In the genomic region with DNA sequence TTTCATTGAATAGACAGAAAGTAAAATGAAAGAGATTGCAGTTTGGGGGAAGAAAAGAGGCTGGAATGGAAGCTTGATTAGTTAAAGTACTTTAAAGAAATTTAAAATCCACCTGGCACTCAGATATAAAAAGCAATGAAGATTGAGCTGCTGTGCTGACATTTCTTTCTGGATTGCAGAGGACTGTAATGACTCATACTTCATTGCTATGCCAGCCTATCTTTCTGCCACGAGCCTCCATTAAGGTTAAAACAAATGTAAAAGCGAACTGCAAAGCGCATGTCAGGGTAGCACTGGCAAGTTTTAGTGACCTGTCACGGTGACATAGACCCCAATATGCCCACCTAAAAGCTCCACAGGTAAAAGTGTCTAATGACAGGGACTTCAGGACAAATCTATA, we compare ENCODE assay signal across 12 cellular contexts.
"Had no signal": no experiment of that assay in that cellular context is flagged by ENCODE, and none has a peak within 500 bp of the region (broad histone marks: within the 10 kb centered on the region; RNA-seq: fewer than 3 reads in every experiment).

No MANE protein-coding gene starts in this region.

- H3K4me3 ChIP-seq: heart left ventricle, lower lobe of right lung, pancreas, sigmoid colon had no signal

- H3K4me3 Mint-ChIP-seq: activated CD4-positive, alpha-beta T cell treated with anti-CD3 and anti-CD28 coated beads, Interleukin-2, amount 10 ng/mL, durations not matched to agents 7 days and 5 days; activated naive CD8-positive, alpha-beta T cell treated with anti-CD3 and anti-CD28 coated beads, Interleukin-2, amount 10 ng/mL, durations not matched to agents 7 days and 5 days; effector memory CD8-positive, alpha-beta T cell; mesothelial cell of epicardium; neural crest cell had no signal

- H3K27ac Mint-ChIP-seq: activated CD4-positive, alpha-beta T cell treated with anti-CD3 and anti-CD28 coated beads, Interleukin-2, amount 10 ng/mL, durations not matched to agents 7 days and 5 days; activated naive CD8-positive, alpha-beta T cell treated with anti-CD3 and anti-CD28 coated beads, Interleukin-2, amount 10 ng/mL, durations not matched to agents 7 days and 5 days; effector memory CD8-positive, alpha-beta T cell; mesothelial cell of epicardium had no signal

- H3K36me3 ChIP-seq: heart left ventricle, lower lobe of right lung, pancreas, sigmoid colon had no signal

- H3K9me3 Mint-ChIP-seq: mesothelial cell of epicardium, neural crest cell had no signal

- H3K36me3 Mint-ChIP-seq: activated naive CD8-positive, alpha-beta T cell treated with anti-CD3 and anti-CD28 coated beads, Interleukin-2, amount 10 ng/mL, durations not matched to agents 7 days and 5 days; mesothelial cell of epicardium had no signal

- H3K27me3 Mint-ChIP-seq: activated CD4-positive, alpha-beta T cell treated with anti-CD3 and anti-CD28 coated beads, Interleukin-2, amount 10 ng/mL, durations not matched to agents 7 days and 5 days; activated naive CD8-positive, alpha-beta T cell treated with anti-CD3 and anti-CD28 coated beads, Interleukin-2, amount 10 ng/mL, durations not matched to agents 7 days and 5 days; effector memory CD8-positive, alpha-beta T cell had no signal

- H3K27me3 ChIP-seq: heart left ventricle, pancreas, sigmoid colon had no signal

- FAIRE-seq: pancreas had no signal

- DNase-seq: activated CD4-positive, alpha-beta T cell treated with anti-CD3 and anti-CD28 coated beads, Interleukin-2, amount 10 ng/mL, durations not matched to agents 7 days and 5 days; activated CD8-positive, alpha-beta memory T cell treated with anti-CD3 and anti-CD28 coated beads for 24 hours; activated naive CD8-positive, alpha-beta T cell treated with anti-CD3 and anti-CD28 coated beads, Interleukin-2, amount 10 ng/mL, durations not matched to agents 7 days and 5 days; dermis blood vessel endothelial cell; effector memory CD8-positive, alpha-beta T cell; heart left ventricle; lower lobe of right lung; pancreas; sigmoid colon; stimulated activated CD4-positive, alpha-beta T cell treated with anti-CD3 and anti-CD28 coated beads, Interleukin-2, amount 100 ng/mL, for 24 hours had no signal

- H3K4me1 Mint-ChIP-seq: activated CD4-positive, alpha-beta T cell treated with anti-CD3 and anti-CD28 coated beads, Interleukin-2, amount 10 ng/mL, durations not matched to agents 7 days and 5 days; activated naive CD8-positive, alpha-beta T cell treated with anti-CD3 and anti-CD28 coated beads, Interleukin-2, amount 10 ng/mL, durations not matched to agents 7 days and 5 days; mesothelial cell of epicardium; neural crest cell had no signal

- H3K9me3 ChIP-seq: heart left ventricle, lower lobe of right lung, pancreas, sigmoid colon had no signal
